8 cellular contexts compared by ENCODE assay signal in genomic region chr9:129141066-129142041, GRCh38. TPM values are rescaled to one million over a fixed set of nuclear protein-coding genes. Genes with fewer than 3 reads are reported as not detected.
DNase-seq lines count a peak whose midpoint lies in the region; ATAC-seq and TF ChIP-seq lines count a peak whose summit lies in the region.

No MANE protein-coding gene starts in this region.

- H3K36me3 ChIP-seq in MM.1S (replicated peaks; ENCODE audit: insufficient read depth, low read length) (no peaks in the 10 kb centered on the region), heart right ventricle (peaks cover 0 to 58% (median 9%) of the 10 kb centered on the region in 9 donors), psoas muscle (ENCODE audit: insufficient read depth in 1 of 2, low read depth in 1 of 2) (peaks cover 0 to 38% of the 10 kb centered on the region in 2 donors)

- H4K20me1 ChIP-seq in MM.1S (ENCODE audit: insufficient read depth, low read length), result no peaks in the 10 kb centered on the region

- H3K4me1 ChIP-seq in MM.1S (ENCODE audit: low read length), result peaks cover 14% of the 10 kb centered on the region
- H3K4me1 ChIP-seq in heart right ventricle, result peaks cover 61 to 92% (median 84%) of the 10 kb centered on the region in 9 donors
- peaks cover 72% of the 10 kb centered on the region for H3K4me1 ChIP-seq in psoas muscle

- no peaks in the 10 kb centered on the region for H3K27me3 ChIP-seq in MM.1S (replicated peaks; ENCODE audit: insufficient read depth, low read length)
- no peaks in the 10 kb centered on the region for H3K27me3 ChIP-seq in heart right ventricle
- H3K27me3 ChIP-seq in psoas muscle (ENCODE audit: insufficient read depth in 3 of 3, low read length in 2 of 3), result no peaks in the 10 kb centered on the region

- intact Hi-C loops in heart right ventricle (cut with DNase I), result loop anchor here in 7 of 10 donors (2.0 to 10.0 kb wide), 8 partner anchors 36 to 355 kb away; partner anchors contain the start of gene IER5L (in 1 of the 7)
- intact Hi-C loops in psoas muscle (cut with DNase I), result loop anchor here (2.0 to 10.0 kb wide), 2 partner anchors 347 to 643 kb away; no protein-coding TSS in a partner anchor

- H3K9ac ChIP-seq in MM.1S (ENCODE audit: low read length), result peak overlapping the region; percentile 34; the same call in 1 of the 2 replicates

- ATAC-seq in heart right ventricle (peak in 7 of 8 donors; percentile 7 to 41 (median 22)), psoas muscle (peak in 1 of 4 donors; percentile 16), esophagus mucosa (no peak)

- H3K9me2 ChIP-seq in MM.1S (replicated peaks; ENCODE audit: insufficient read depth, low read length), result no peaks in the 10 kb centered on the region

- peak; percentile 29 for DNase-seq in activated T-cell treated with anti-CD3 and anti-CD28 coated beads, Interleukin-2, amount 50 U/mL, for 1 hour
- no peak for DNase-seq in activated T-cell treated with anti-CD3 and anti-CD28 coated beads for 4 hours
- no peak for DNase-seq in MM.1S
- peak; percentile 44 to 94 for DNase-seq in heart right ventricle
- DNase-seq in psoas muscle, result peak; percentile 44 to 70
- DNase-seq in stimulated activated CD4-positive, alpha-beta T cell treated with anti-CD3 and anti-CD28 coated beads, Interleukin-2, amount 100 ng/mL, for 48 hours, result no peak

- TF ChIP-seq CTCF in MM.1S (IDR thresholded peaks at IDR 0.05; ENCODE audit: low read length), result no peak
- TF ChIP-seq CTCF in heart right ventricle (IDR thresholded peaks at IDR 0.05), result peak in 1 of 9 donors; percentile 15
- TF ChIP-seq CTCF in psoas muscle (IDR thresholded peaks at IDR 0.05), result no peak

- H3K4me3 ChIP-seq in MM.1S (ENCODE audit: low read length), result peak overlapping the region; percentile 32; the same call in 1 of the 2 replicates
- peak overlapping the region in 9 of 10 donors; percentile 37 to 62 (median 56) for H3K4me3 ChIP-seq in heart right ventricle
- H3K4me3 ChIP-seq in psoas muscle, result peak overlapping the region; percentile 67

- peak overlapping the region; percentile 29; the same call in 1 of the 2 replicates for H3K27ac ChIP-seq in MM.1S (ENCODE audit: low read length)
- H3K27ac ChIP-seq in adipose tissue (ENCODE audit: low read depth, low read length), result peak overlapping the region; percentile 100
- H3K27ac ChIP-seq in heart right ventricle, result peak overlapping the region; percentile 100
- peak overlapping the region; percentile 98 for H3K27ac ChIP-seq in psoas muscle

- no peak overlapping the region for H2AFZ ChIP-seq in MM.1S (ENCODE audit: low read length)

- peak overlapping the region; percentile 93 for H3K4me2 ChIP-seq in MM.1S (ENCODE audit: low read depth, low read length)

- peaks cover 21% of the 10 kb centered on the region for H3K79me2 ChIP-seq in MM.1S (ENCODE audit: low read length)

- 13 to 14% (median 13%) methylated on average over 12 to 13 of the region's 13 CpGs for WGBS in adipose tissue, 3 donors
- WGBS in heart right ventricle, 2 donors, result 2 to 8% methylated on average over 12 to 13 of the region's 13 CpGs
- 4 to 8% (median 4%) methylated on average over 12 to 13 of the region's 13 CpGs for WGBS in psoas muscle, 3 donors

- no peaks in the 10 kb centered on the region for H3K9me3 ChIP-seq in MM.1S (replicated peaks; ENCODE audit: insufficient read depth, low read length)
- no peaks in the 10 kb centered on the region for H3K9me3 ChIP-seq in heart right ventricle
- H3K9me3 ChIP-seq in psoas muscle, result no peaks in the 10 kb centered on the region

- peaks cover 11% of the 10 kb centered on the region for H3F3A ChIP-seq in MM.1S (ENCODE audit: insufficient read depth, low read length)

RNA-seq across cellular contexts. Expression of gene PTPA, which starts 30.1 kb away (rescaled TPM):
- polyA plus RNA-seq in adipose tissue (10 to 100 TPM; 42.9 to 78.6 (median 43.6) TPM), heart right ventricle (100 to 1,000 TPM; 106 to 176 TPM), psoas muscle (100 to 1,000 TPM in 1 of 3 donors, 10 to 100 TPM in 2; 54.1 to 109 (median 83.1) TPM)
- total RNA-seq in heart right ventricle (100 to 1,000 TPM; 169 to 227 (median 187) TPM), psoas muscle (100 to 1,000 TPM in 2 of 4 donors, 10 to 100 TPM in 2; 95.1 to 110 (median 102) TPM), esophagus mucosa (121 TPM)

RNA-seq across cellular contexts. Expression of gene CRAT, which starts 30.8 kb away (rescaled TPM):
- polyA plus RNA-seq in adipose tissue (10 to 100 TPM; 51.4 to 74.8 (median 52.2) TPM), heart right ventricle (10 to 100 TPM; 19.5 to 48.5 TPM), psoas muscle (100 to 1,000 TPM in 2 of 3 donors, 10 to 100 TPM in 1; 88.7 to 106 (median 100) TPM)
- total RNA-seq in heart right ventricle (10 to 100 TPM; 67.0 to 84.7 (median 74.1) TPM), psoas muscle (100 to 1,000 TPM; 123 to 229 (median 164) TPM), esophagus mucosa (33.4 TPM)

RNA-seq across cellular contexts. Expression of gene IER5L, which starts 36.7 kb away (rescaled TPM):
- 10 to 100 TPM in 2 of 3 donors, 1 to 10 TPM in 1; 3.8 to 16.8 (median 10.3) TPM for polyA plus RNA-seq in adipose tissue
- 10 to 100 TPM in 1 of 10 donors, 1 to 10 TPM in 9; 1.2 to 13.7 (median 5.6) TPM for total RNA-seq in heart right ventricle
- 10 to 100 TPM in 1 of 2 donors, 1 to 10 TPM in 1; 5.0 to 26.3 TPM for polyA plus RNA-seq in heart right ventricle
- total RNA-seq in psoas muscle, result 1 to 10 TPM; 1.7 to 4.5 (median 3.4) TPM
- polyA plus RNA-seq in psoas muscle, result 1 to 10 TPM; 1.4 to 8.3 (median 3.0) TPM
- total RNA-seq in esophagus mucosa, result 8.1 TPM

Comparison
In these comparisons a context has a peak if more than half of its experiments do, and no peak if none do; other contexts are left out.
1. DNase-seq: peak in activated T-cell treated with anti-CD3 and anti-CD28 coated beads, Interleukin-2, amount 50 U/mL, for 1 hour (single experiment), heart right ventricle (2 of 2) and psoas muscle (2 of 2); none in activated T-cell treated with anti-CD3 and anti-CD28 coated beads for 4 hours (single experiment), MM.1S (single experiment) and stimulated activated CD4-positive, alpha-beta T cell treated with anti-CD3 and anti-CD28 coated beads, Interleukin-2, amount 100 ng/mL, for 48 hours (0 of 2).
2. H3K27ac ChIP-seq: peak in every context shown above with its lines; median percentile 100 in adipose tissue; 100 in heart right ventricle; 98 in psoas muscle; 29 in MM.1S.
3. Peak in every context shown above with its lines, with median percentiles within 50 percentile points of each other: H3K4me3 ChIP-seq.